8 cellular contexts compared by ENCODE assay signal in the genomic region with DNA sequence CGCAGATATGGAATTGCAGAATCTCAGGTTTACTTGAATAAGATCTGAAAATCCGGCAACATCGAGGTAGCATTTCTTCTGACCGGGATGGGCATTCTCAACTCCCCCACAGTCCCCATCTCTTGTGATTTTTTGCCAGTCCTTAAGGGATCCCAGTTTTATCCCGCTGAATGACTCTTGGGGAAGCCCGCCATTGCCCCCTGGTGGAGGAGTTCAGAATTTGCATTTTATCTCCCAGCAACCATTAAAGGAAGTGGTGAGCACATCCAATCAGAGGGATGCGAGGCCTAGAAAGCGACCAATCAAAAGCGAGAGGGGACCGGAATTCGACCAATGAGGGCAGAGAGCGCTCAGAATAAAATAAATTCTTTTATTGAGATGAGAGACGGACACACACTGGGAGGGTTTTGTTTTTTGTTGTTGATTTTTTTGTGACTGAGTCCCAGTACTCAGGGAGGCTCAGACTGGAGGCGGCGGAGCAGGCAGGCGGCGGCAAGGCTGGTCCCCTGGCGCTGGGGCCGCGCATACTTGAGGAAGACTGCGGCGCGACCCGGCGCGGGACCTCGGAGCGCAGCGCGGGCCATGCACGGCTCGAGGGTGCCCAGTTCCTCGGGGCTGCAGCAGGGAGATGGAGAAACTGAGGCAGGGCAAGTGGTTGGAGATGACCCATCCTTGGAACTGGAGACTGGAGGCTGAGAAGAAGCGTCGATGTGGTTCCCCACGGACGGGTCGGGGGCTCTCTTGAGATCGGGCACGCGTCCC. TPM values are rescaled to one million over a fixed set of nuclear protein-coding genes. Genes with fewer than 3 reads are reported as not detected.
A peak's percentile ranks its signal among the peaks of the same experiment; 100 is the strongest.
DNase-seq lines count a peak whose midpoint lies in the region; ATAC-seq, FAIRE-seq and TF ChIP-seq lines count a peak whose summit lies in the region.

No MANE protein-coding gene starts in this region.

- H3K27me3 Mint-ChIP-seq in activated B cell treated with CpG ODN at 0.5 μM for 24 hours = peaks cover 49% of the 10 kb centered on the region

- CTCF ChIA-PET in HEK293 (lab: Yijun Ruan, JAX) = interaction anchor here (0.6 to 5.1 kb wide), 9 partner anchors 8 to 113 kb away, joined by 3 to 52 read pairs (median 4); no protein-coding TSS in a partner anchor
- CTCF ChIA-PET in activated B cell treated with CpG ODN at 0.5 μM for 24 hours (lab: Charles Lee) = interaction anchor here (1.0 to 4.6 kb wide), 2 partner anchors 81 kb away, joined by 3 to 29 read pairs; no protein-coding TSS in a partner anchor
- CTCF ChIA-PET in mammary epithelial cell (lab: Charles Lee; ENCODE audit: low non-redundant PET) = no interaction called here

- POLR2A ChIA-PET in HEK293 (lab: Yijun Ruan, JAX) = no interaction called here
- POLR2A ChIA-PET in activated B cell treated with CpG ODN at 0.5 μM for 24 hours (lab: Charles Lee) = no interaction called here

- H3K9ac ChIP-seq in mammary epithelial cell (ENCODE audit: insufficient read depth, low read length) = no peak overlapping the region

- H4K20me1 ChIP-seq in mammary epithelial cell (ENCODE audit: insufficient read depth, low read length) = no peaks in the 10 kb centered on the region

- H3K4me1 Mint-ChIP-seq in activated B cell treated with CpG ODN at 0.5 μM for 24 hours = peaks cover 22% of the 10 kb centered on the region

- ATAC-seq in activated B cell treated with CpG ODN at 0.5 μM for 24 hours (ENCODE audit: low read depth) (peak; percentile 93), HG02840 (IDR thresholded peaks at IDR 0.05; ENCODE audit: low FRiP score, unreplicated experiment) (no peak)

- TF ChIP-seq CTCF in HEK293 (tag by site-specific recombination; IDR thresholded peaks at IDR 0.05) (peak; percentile 93), activated B cell treated with CpG ODN at 0.5 μM for 24 hours (IDR thresholded peaks at IDR 0.05) (no peak), mammary epithelial cell (conservative IDR thresholded peaks at IDR 0.05 in 1 of 2, IDR thresholded peaks at IDR 0.05 in 1 of 2; ENCODE audit: extremely low read depth in 1 of 2, insufficient read depth in 1 of 2, low read depth in 1 of 2, low read length in 2 of 2) (peak; percentile 75 to 85)

- DNase-seq in AG20443 (ENCODE audit: low spot score) = peak; percentile 96
- peak; percentile 80 to 94 for DNase-seq in NCI-H446 (lab: John Stamatoyannopoulos, UW)
- DNase-seq in activated B cell treated with CpG ODN at 0.5 μM for 24 hours = peak; percentile 50
- DNase-seq in mammary epithelial cell = peak; percentile 78
- peak; percentile 31 to 58 (median 51) for DNase-seq in stimulated activated CD4-positive, alpha-beta T cell treated with anti-CD3 and anti-CD28 coated beads, Interleukin-1b, Interleukin-23, amount 100 ng/mL, for 24 hours (ENCODE audit: low read depth in 4 of 4, low spot score in 1 of 4)

- WGBS in mammary epithelial cell (ENCODE audit: low coverage, missing lambda C conversion rate) = 57% methylated on average over 33 of the region's 41 CpGs

- H3K4me3 ChIP-seq in HEK293 (ENCODE audit: low read depth, low read length) = no peak overlapping the region
- H3K4me3 ChIP-seq in mammary epithelial cell (replicated peaks in 1 of 3; ENCODE audit: insufficient read depth in 1 of 3, low read depth in 2 of 3, low read length in 3 of 3) = no peak overlapping the region

- no TSS peak for BruUV-seq in mammary epithelial cell (replicated peaks; lab: Mats Ljungman, UMichigan)

- H3K4me1 ChIP-seq in HEK293 (ENCODE audit: control insufficient read depth, insufficient read depth, low read length) (peaks cover 18% of the 10 kb centered on the region), mammary epithelial cell (ENCODE audit: insufficient read depth, low read length) (peaks cover 28% of the 10 kb centered on the region)

- H3K36me3 Mint-ChIP-seq in activated B cell treated with CpG ODN at 0.5 μM for 24 hours (ENCODE audit: low read depth) = no peaks in the 10 kb centered on the region

- H3K9me3 ChIP-seq in HEK293 (ENCODE audit: control insufficient read depth, insufficient read depth, low read depth, low read length) (peaks cover 3% of the 10 kb centered on the region), mammary epithelial cell (replicated peaks; ENCODE audit: insufficient read depth, low read length) (no peaks in the 10 kb centered on the region)

- no peaks in the 10 kb centered on the region for H3K79me2 ChIP-seq in mammary epithelial cell (ENCODE audit: insufficient read depth, low read length)

- H3K9me3 Mint-ChIP-seq in activated B cell treated with CpG ODN at 0.5 μM for 24 hours = peaks cover 3% of the 10 kb centered on the region

- no peak overlapping the region for H2AFZ ChIP-seq in mammary epithelial cell (ENCODE audit: low read depth, low read length)

- H3K4me3 Mint-ChIP-seq in activated B cell treated with CpG ODN at 0.5 μM for 24 hours = no peak overlapping the region

- no peak overlapping the region for H3K27ac ChIP-seq in HEK293 (ENCODE audit: extremely low read depth, low read depth, low read length)
- no peak overlapping the region for H3K27ac ChIP-seq in mammary epithelial cell (ENCODE audit: insufficient read depth, low read depth, low read length)

- peak; percentile 93 for FAIRE-seq in islet of Langerhans (lab: Jason Lieb, UNC)

- H3K4me2 ChIP-seq in mammary epithelial cell (ENCODE audit: insufficient read depth, low read depth, low read length) = no peak overlapping the region

- in situ Hi-C loops in mammary epithelial cell (cut with MboI; ENCODE audit: low sequenced_read_pairs in 2 of 2) = loop anchor here (5.0 kb wide), 2 partner anchors 75 to 85 kb away; no protein-coding TSS in a partner anchor

- H3K36me3 ChIP-seq in HEK293 (ENCODE audit: control insufficient read depth in 2 of 2, insufficient read depth in 1 of 2, low read length in 2 of 2) (no peaks in the 10 kb centered on the region; a peak in 1 of 3 replicates), mammary epithelial cell (ENCODE audit: insufficient read depth, low read length) (no peaks in the 10 kb centered on the region)

- H3K27ac Mint-ChIP-seq in activated B cell treated with CpG ODN at 0.5 μM for 24 hours = peak overlapping the region; percentile 56

- dilution Hi-C loops in mammary epithelial cell (cut with HindIII; ENCODE audit: low sequenced_read_pairs) = no loop called here

- no peaks in the 10 kb centered on the region for H3K27me3 ChIP-seq in mammary epithelial cell (ENCODE audit: insufficient read depth, low read length)

- intact Hi-C loops in activated B cell treated with CpG ODN at 0.5 μM for 24 hours (cut with micrococcal nuclease) = loop anchor here (1.0 kb wide), 1 partner anchor 83 kb away; no protein-coding TSS in a partner anchor
- intact Hi-C loops in mammary epithelial cell (cut with micrococcal nuclease) = loop anchor here (1.0 to 10.0 kb wide), 3 partner anchors 82 to 429 kb away; no protein-coding TSS in a partner anchor

TF ChIP-seq in HEK293, 187 proteins besides CTCF, POLR2A, EP300 and RAD21 (continues in another document):
- TF ChIP-seq ZNF596 (tag by site-specific recombination; IDR thresholded peaks at IDR 0.05) (no peak), ZNF658 (tag by site-specific recombination; IDR thresholded peaks at IDR 0.05) (no peak), ZNF140 (tag by site-specific recombination; IDR thresholded peaks at IDR 0.05) (no peak), ZNF138 (tag by site-specific recombination; IDR thresholded peaks at IDR 0.05; ENCODE audit: borderline replicate concordance) (no peak), ZNF654 (tag by site-specific recombination; IDR thresholded peaks at IDR 0.05; ENCODE audit: low read depth) (peak; percentile 96), GLI2 (tag by site-specific recombination; IDR thresholded peaks at IDR 0.05; ENCODE audit: borderline replicate concordance, low read depth) (no peak), ZNF211 (tag by site-specific recombination; IDR thresholded peaks at IDR 0.05; ENCODE audit: low read depth) (no peak), ZNF2 (tag by site-specific recombination; IDR thresholded peaks at IDR 0.05) (0 out of 2 replicates have a peak, but pooled peaks have one; percentile 46), ZNF513 (tag by site-specific recombination; IDR thresholded peaks at IDR 0.05) (peak; percentile 35; the same call in 1 of the 2 replicates), ZNF24 (tag by site-specific recombination; IDR thresholded peaks at IDR 0.05) (0 out of 2 replicates have a peak, but pooled peaks have one; percentile 70), SP3 (tag by site-specific recombination; IDR thresholded peaks at IDR 0.05) (peak; percentile 41; the same call in 1 of the 2 replicates)
- TF ChIP-seq, protein P1, sequence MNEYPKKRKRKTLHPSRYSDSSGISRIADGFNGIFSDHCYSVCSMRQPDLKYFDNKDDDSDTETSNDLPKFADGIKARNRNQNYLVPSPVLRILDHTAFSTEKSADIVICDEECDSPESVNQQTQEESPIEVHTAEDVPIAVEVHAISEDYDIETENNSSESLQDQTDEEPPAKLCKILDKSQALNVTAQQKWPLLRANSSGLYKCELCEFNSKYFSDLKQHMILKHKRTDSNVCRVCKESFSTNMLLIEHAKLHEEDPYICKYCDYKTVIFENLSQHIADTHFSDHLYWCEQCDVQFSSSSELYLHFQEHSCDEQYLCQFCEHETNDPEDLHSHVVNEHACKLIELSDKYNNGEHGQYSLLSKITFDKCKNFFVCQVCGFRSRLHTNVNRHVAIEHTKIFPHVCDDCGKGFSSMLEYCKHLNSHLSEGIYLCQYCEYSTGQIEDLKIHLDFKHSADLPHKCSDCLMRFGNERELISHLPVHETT (tag by site-specific recombination; IDR thresholded peaks at IDR 0.05) = no peak

RNA-seq across cellular contexts. Expression of gene TTC9B, which starts 3.9 kb away (rescaled TPM):
- total RNA-seq in activated B cell treated with CpG ODN at 0.5 μM for 24 hours = not detected in 2 replicates
- not detected for total RNA-seq in mammary epithelial cell
- polyA plus RNA-seq in mammary epithelial cell = not detected
- polyA minus RNA-seq in mammary epithelial cell = not detected

RNA-seq across cellular contexts. Expression of gene CCNP, which starts 4.5 kb away (rescaled TPM):
- 0.16 and 0.42 TPM in 2 replicates for total RNA-seq in activated B cell treated with CpG ODN at 0.5 μM for 24 hours
- total RNA-seq in mammary epithelial cell = under 1 TPM in 1 of 2 donors, not detected in 1; 0.26 TPM
- polyA plus RNA-seq in mammary epithelial cell = not detected
- polyA minus RNA-seq in mammary epithelial cell = not detected

RNA-seq across cellular contexts. Expression of gene MAP3K10, which starts 30.8 kb away (rescaled TPM):
- total RNA-seq in activated B cell treated with CpG ODN at 0.5 μM for 24 hours (16.4 and 20.5 TPM in 2 replicates), mammary epithelial cell (10 to 100 TPM in 1 of 2 donors, 1 to 10 TPM in 1; 7.8 to 16.0 TPM)
- polyA plus RNA-seq in mammary epithelial cell = 2.7 TPM
- polyA minus RNA-seq in mammary epithelial cell = 1.2 TPM
